In the genomic region with DNA sequence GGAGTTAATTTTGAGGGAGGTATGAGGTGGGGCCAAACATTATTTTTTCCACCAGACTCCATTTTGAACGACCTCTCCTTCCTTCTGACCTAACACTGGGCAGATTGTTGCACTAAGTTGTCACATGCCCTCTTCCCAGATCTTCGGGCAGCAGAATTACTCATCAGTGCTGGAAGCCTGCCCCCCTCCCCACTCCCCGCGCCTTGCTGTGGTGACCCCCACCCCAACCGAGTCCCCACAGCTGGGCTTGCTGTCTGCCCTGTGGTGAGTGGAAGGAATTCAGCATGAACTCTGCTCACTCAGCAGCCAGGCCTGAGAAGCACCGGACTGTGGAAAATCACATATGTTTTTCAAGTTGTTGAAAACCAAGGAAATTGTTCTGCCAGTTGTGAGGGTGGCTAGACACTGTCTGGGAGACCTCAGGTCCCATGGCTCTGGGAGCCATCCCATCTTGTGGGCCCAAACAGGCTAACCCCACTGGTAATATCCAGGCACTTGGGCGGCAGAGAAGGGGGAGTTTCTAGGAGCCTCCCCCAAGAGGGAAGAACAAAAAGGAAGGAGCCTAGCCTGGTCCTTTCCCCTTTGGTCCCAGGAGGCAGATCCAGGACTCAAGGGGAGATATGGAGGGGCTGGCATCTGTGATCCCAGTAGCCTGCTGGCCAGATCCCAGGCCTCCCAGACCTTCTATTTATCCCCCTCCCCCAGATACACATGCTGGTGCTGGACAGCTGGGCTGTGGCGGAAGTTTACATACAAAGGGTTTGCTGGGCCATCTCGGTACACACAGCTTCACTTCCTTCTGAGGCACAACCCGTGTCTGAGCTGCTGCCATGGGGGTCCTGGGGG, we compare ENCODE assay signal across 9 cellular contexts. TPM values are rescaled to one million over a fixed set of nuclear protein-coding genes. Genes with fewer than 3 reads are reported as not detected.
DNase-seq lines count a peak whose midpoint lies in the region; ATAC-seq and TF ChIP-seq lines count a peak whose summit lies in the region.
"Had no signal": no experiment of that assay in that cellular context is flagged by ENCODE, and none has a peak within 500 bp of the region (broad histone marks: within the 10 kb centered on the region; RNA-seq: fewer than 3 reads in every experiment).

No MANE protein-coding gene starts in this region.

- H3K27me3 ChIP-seq in OCI-LY3 (ENCODE audit: low read depth, low read length): no peaks in the 10 kb centered on the region
- H3K27me3 ChIP-seq in esophagus squamous epithelium: peaks cover 0 to 25% (median 0%) of the 10 kb centered on the region in 4 donors

- H3K4me3 ChIP-seq in AG09309 (ENCODE audit: control insufficient read depth, low read depth, low read length): no peak overlapping the region
- H3K4me3 ChIP-seq in OCI-LY3 (ENCODE audit: low read length): no peak overlapping the region
- no peak overlapping the region for H3K4me3 ChIP-seq in esophagus squamous epithelium

- H4K20me1 ChIP-seq in OCI-LY3 (ENCODE audit: insufficient read depth, low read length): no peaks in the 10 kb centered on the region

- no peaks in the 10 kb centered on the region for H3K79me2 ChIP-seq in OCI-LY3 (ENCODE audit: low read length)

- peak; percentile 68 for DNase-seq in AG09309 (ENCODE audit: low read depth)
- no peak for DNase-seq in esophagus squamous epithelium (lab: John Stamatoyannopoulos, UW)
- DNase-seq in osteocyte (ENCODE audit: extremely low spot score, unreplicated experiment): peak; percentile 92
- DNase-seq in NCI-H2107 treated with DMSO at 0.1 percent for 48 hours (lab: John Stamatoyannopoulos, UW; ENCODE audit: unreplicated experiment): no peak
- no peak for DNase-seq in activated CD8-positive, alpha-beta memory T cell treated with anti-CD3 and anti-CD28 coated beads, Interleukin-2, amount 10 ng/mL, durations not matched to agents 7 days and 5 days
- no peak for DNase-seq in activated naive CD4-positive, alpha-beta T cell treated with anti-CD3 and anti-CD28 coated beads, Interleukin-2, amount 50 U/mL, for 16 hours
- DNase-seq in NCI-H510A (lab: John Stamatoyannopoulos, UW): no peak
- DNase-seq: SIG-M5 had no signal

- H3K4me2 ChIP-seq in OCI-LY3 (ENCODE audit: low read length): peak overlapping the region; percentile 16; the same call in 1 of the 2 replicates

- no peaks in the 10 kb centered on the region for H3K9me3 ChIP-seq in OCI-LY3 (ENCODE audit: insufficient read depth, low read length)
- no peaks in the 10 kb centered on the region for H3K9me3 ChIP-seq in esophagus squamous epithelium

- no peak for TF ChIP-seq CTCF in AG09309 (IDR thresholded peaks at IDR 0.05; ENCODE audit: control insufficient read depth, insufficient read depth, low read depth, low read length, missing control alignments)
- TF ChIP-seq CTCF in OCI-LY3 (IDR thresholded peaks at IDR 0.05; ENCODE audit: low read depth, low read length): no peak
- no peak for TF ChIP-seq CTCF in esophagus squamous epithelium (IDR thresholded peaks at IDR 0.05)
- no peak for TF ChIP-seq CTCF in osteocyte (IDR thresholded peaks at IDR 0.05)

- H3K4me1 ChIP-seq in OCI-LY3 (ENCODE audit: low read length) (peaks cover 30% of the 10 kb centered on the region), esophagus squamous epithelium (peaks cover 11 to 57% (median 42%) of the 10 kb centered on the region in 3 donors)

- CTCF ChIA-PET in activated CD8-positive, alpha-beta memory T cell treated with anti-CD3 and anti-CD28 coated beads, Interleukin-2, amount 10 ng/mL, durations not matched to agents 7 days and 5 days (lab: Charles Lee): no interaction called here

- peak overlapping the region; percentile 96 for H3K27ac Mint-ChIP-seq in osteocyte (ENCODE audit: unreplicated experiment)
- no peak overlapping the region for H3K27ac Mint-ChIP-seq in activated CD8-positive, alpha-beta memory T cell treated with anti-CD3 and anti-CD28 coated beads, Interleukin-2, amount 10 ng/mL, durations not matched to agents 7 days and 5 days

- H3K9me3 Mint-ChIP-seq in osteocyte (ENCODE audit: unreplicated experiment): no peaks in the 10 kb centered on the region
- H3K9me3 Mint-ChIP-seq in activated CD8-positive, alpha-beta memory T cell treated with anti-CD3 and anti-CD28 coated beads, Interleukin-2, amount 10 ng/mL, durations not matched to agents 7 days and 5 days (ENCODE audit: low read depth): no peaks in the 10 kb centered on the region

- peak overlapping the region; percentile 96 for H2AFZ ChIP-seq in OCI-LY3 (ENCODE audit: low read depth, low read length)

- no peak for TF ChIP-seq POLR2A in esophagus squamous epithelium (IDR thresholded peaks at IDR 0.05)

- H3K4me3 Mint-ChIP-seq in osteocyte (ENCODE audit: unreplicated experiment): no peak overlapping the region
- H3K4me3 Mint-ChIP-seq in activated CD8-positive, alpha-beta memory T cell treated with anti-CD3 and anti-CD28 coated beads, Interleukin-2, amount 10 ng/mL, durations not matched to agents 7 days and 5 days: no peak overlapping the region

- peaks cover 70% of the 10 kb centered on the region for H3K4me1 Mint-ChIP-seq in osteocyte (ENCODE audit: unreplicated experiment)
- H3K4me1 Mint-ChIP-seq in activated CD8-positive, alpha-beta memory T cell treated with anti-CD3 and anti-CD28 coated beads, Interleukin-2, amount 10 ng/mL, durations not matched to agents 7 days and 5 days: peaks cover 28% of the 10 kb centered on the region

- 38 to 60% methylated on average over 5 to 6 of the region's 10 CpGs for WGBS in esophagus squamous epithelium, 2 donors

- no peak overlapping the region for H3K27ac ChIP-seq in OCI-LY3 (ENCODE audit: low read length)
- peak overlapping the region; percentile 47 to 92 (median 88) for H3K27ac ChIP-seq in esophagus squamous epithelium

- H3K36me3 Mint-ChIP-seq in osteocyte (ENCODE audit: unreplicated experiment): peaks cover 2% of the 10 kb centered on the region
- no peaks in the 10 kb centered on the region for H3K36me3 Mint-ChIP-seq in activated CD8-positive, alpha-beta memory T cell treated with anti-CD3 and anti-CD28 coated beads, Interleukin-2, amount 10 ng/mL, durations not matched to agents 7 days and 5 days

- no peaks in the 10 kb centered on the region for H3K27me3 Mint-ChIP-seq in osteocyte (ENCODE audit: unreplicated experiment)
- H3K27me3 Mint-ChIP-seq in activated CD8-positive, alpha-beta memory T cell treated with anti-CD3 and anti-CD28 coated beads, Interleukin-2, amount 10 ng/mL, durations not matched to agents 7 days and 5 days: peaks cover 25% of the 10 kb centered on the region

- ATAC-seq in activated CD8-positive, alpha-beta memory T cell treated with anti-CD3 and anti-CD28 coated beads, Interleukin-2, amount 10 ng/mL, durations not matched to agents 7 days and 5 days: no peak

- intact Hi-C loops in esophagus squamous epithelium (cut with DNase I): no loop called here

- H3K36me3 ChIP-seq in OCI-LY3 (replicated peaks; ENCODE audit: low read depth, low read length): no peaks in the 10 kb centered on the region
- H3K36me3 ChIP-seq in esophagus squamous epithelium: no peaks in the 10 kb centered on the region

- H3K9ac ChIP-seq in OCI-LY3 (ENCODE audit: low read length): no peak overlapping the region; the same call in 1 of the 2 replicates

RNA-seq across cellular contexts. Expression of a gene that starts 3.5 kb away (rescaled TPM):
- 10 to 100 TPM in 2 of 4 donors, 1 to 10 TPM in 2; 4.6 to 83.9 (median 25.2) TPM for total RNA-seq in esophagus squamous epithelium
- 781 and 794 TPM in 2 replicates for total RNA-seq in osteocyte
- 1 to 10 TPM; 4.0 to 6.6 TPM for total RNA-seq in activated CD8-positive, alpha-beta memory T cell treated with anti-CD3 and anti-CD28 coated beads, Interleukin-2, amount 10 ng/mL, durations not matched to agents 7 days and 5 days

RNA-seq across cellular contexts. Expression of a gene that starts 18.4 kb away (rescaled TPM):
- total RNA-seq in esophagus squamous epithelium (10 to 100 TPM; 24.1 to 45.9 (median 24.8) TPM), osteocyte (29.3 and 31.9 TPM in 2 replicates)
- total RNA-seq in activated CD8-positive, alpha-beta memory T cell treated with anti-CD3 and anti-CD28 coated beads, Interleukin-2, amount 10 ng/mL, durations not matched to agents 7 days and 5 days: 10 to 100 TPM; 41.8 to 41.9 TPM

RNA-seq across cellular contexts. Expression of a gene that starts 22.7 kb away (rescaled TPM):
- total RNA-seq in esophagus squamous epithelium: 100 to 1,000 TPM in 1 of 4 donors, 10 to 100 TPM in 3; 71.2 to 164 (median 89.5) TPM
- 59.2 and 63.0 TPM in 2 replicates for total RNA-seq in osteocyte
- 100 to 1,000 TPM; 130 to 158 TPM for total RNA-seq in activated CD8-positive, alpha-beta memory T cell treated with anti-CD3 and anti-CD28 coated beads, Interleukin-2, amount 10 ng/mL, durations not matched to agents 7 days and 5 days

RNA-seq across cellular contexts. Expression of a gene that starts 35.3 kb away (rescaled TPM):
- total RNA-seq in esophagus squamous epithelium: 1 to 10 TPM in 2 of 4 donors, under 1 TPM in 1, not detected in 1; 0.57 to 1.6 (median 1.3) TPM
- 0.97 TPM in 1 of 2 replicates, not detected in the other for total RNA-seq in osteocyte
- under 1 TPM in 1 of 2 experiments, not detected in 1; 0.58 TPM for total RNA-seq in activated CD8-positive, alpha-beta memory T cell treated with anti-CD3 and anti-CD28 coated beads, Interleukin-2, amount 10 ng/mL, durations not matched to agents 7 days and 5 days

RNA-seq across cellular contexts. Expression of a gene that starts 40.5 kb away (rescaled TPM):
- total RNA-seq in esophagus squamous epithelium (not detected), osteocyte (not detected in 2 replicates)
- not detected for total RNA-seq in activated CD8-positive, alpha-beta memory T cell treated with anti-CD3 and anti-CD28 coated beads, Interleukin-2, amount 10 ng/mL, durations not matched to agents 7 days and 5 days

Comparison
In these comparisons a context has a peak if more than half of its experiments do, and no peak if none do; other contexts are left out.
1. DNase-seq: peak in AG09309 (single experiment) and osteocyte (single experiment); none in esophagus squamous epithelium (single experiment), NCI-H2107 treated with DMSO at 0.1 percent for 48 hours (single experiment), activated CD8-positive, alpha-beta memory T cell treated with anti-CD3 and anti-CD28 coated beads, Interleukin-2, amount 10 ng/mL, durations not matched to agents 7 days and 5 days (single experiment), activated naive CD4-positive, alpha-beta T cell treated with anti-CD3 and anti-CD28 coated beads, Interleukin-2, amount 50 U/mL, for 16 hours (single experiment) and NCI-H510A (single experiment).